ENCODE assay signal across 2 cellular contexts in genomic region chr13:44506251-44506650, GRCh38.
TF ChIP-seq lines count a peak whose summit lies in the region.

No MANE protein-coding gene starts in this region.

TF ChIP-seq in HepG2, 621 proteins besides CTCF, POLR2A, EP300 and RAD21:
- TF ChIP-seq ZNF572 (CRISPR knock-in tag; IDR thresholded peaks at IDR 0.05) (no peak), ZNF816 (CRISPR knock-in tag; IDR thresholded peaks at IDR 0.05; ENCODE audit: borderline replicate concordance) (no peak), ZNF773 (CRISPR knock-in tag; IDR thresholded peaks at IDR 0.05; ENCODE audit: borderline replicate concordance) (no peak), WIZ (CRISPR knock-in tag; IDR thresholded peaks at IDR 0.05) (no peak), ATF7 (IDR thresholded peaks at IDR 0.05) (peak; percentile 75), ATF7 (CRISPR knock-in tag; IDR thresholded peaks at IDR 0.05) (no peak), ZNF30 (CRISPR knock-in tag; IDR thresholded peaks at IDR 0.05) (no peak), ZNF354B (CRISPR knock-in tag; IDR thresholded peaks at IDR 0.05) (no peak), TGIF2 (CRISPR knock-in tag; IDR thresholded peaks at IDR 0.05) (no peak)

TF ChIP-seq in H1, 55 proteins besides CTCF, POLR2A, EP300 and RAD21:
- TF ChIP-seq ASH2L (IDR thresholded peaks at IDR 0.05; ENCODE audit: low read length): no peak
- TF ChIP-seq TCF12 (IDR thresholded peaks at IDR 0.05; ENCODE audit: low read depth, low read length): no peak
- TF ChIP-seq CBX5 (IDR thresholded peaks at IDR 0.05; ENCODE audit: low read depth, low read length): no peak
- TF ChIP-seq SIRT6 (IDR thresholded peaks at IDR 0.05; ENCODE audit: low read length): no peak
- no peak for TF ChIP-seq CREB1 (IDR thresholded peaks at IDR 0.05)
- TF ChIP-seq MAFK (IDR thresholded peaks at IDR 0.05; ENCODE audit: low read depth, low read length): no peak
- no peak for TF ChIP-seq GABPA (IDR thresholded peaks at IDR 0.05; ENCODE audit: borderline replicate concordance, insufficient read depth, low read length)
- no peak for TF ChIP-seq SRF (IDR thresholded peaks at IDR 0.05; ENCODE audit: low read depth, low read length)
- no peak for TF ChIP-seq JUND (IDR thresholded peaks at IDR 0.05; ENCODE audit: low read length)
- TF ChIP-seq SP1 (IDR thresholded peaks at IDR 0.05; ENCODE audit: low read depth, low read length): no peak
- no peak for TF ChIP-seq RFX5 (IDR thresholded peaks at IDR 0.05; ENCODE audit: borderline replicate concordance, low read depth, low read length)
- TF ChIP-seq ZNF274 (IDR thresholded peaks at IDR 0.05; ENCODE audit: borderline replicate concordance, extremely low read depth, low read length): no peak
- no peak for TF ChIP-seq EGR1 (IDR thresholded peaks at IDR 0.05; ENCODE audit: borderline replicate concordance, low read depth, low read length)
- TF ChIP-seq HDAC6 (IDR thresholded peaks at IDR 0.05; ENCODE audit: low read depth, low read length): no peak
